25 cellular contexts compared by ENCODE assay signal in genomic region chr1:3238705-3239278, GRCh38.
"Had no signal": no experiment of that assay in that cellular context is flagged by ENCODE, and none has a peak within 500 bp of the region (broad histone marks: within the 10 kb centered on the region; RNA-seq: fewer than 3 reads in every experiment).

No MANE protein-coding gene starts in this region.

- DNase-seq: activated CD4-positive, alpha-beta T cell treated with anti-CD3 and anti-CD28 coated beads, Interleukin-2, amount 10 ng/mL, durations not matched to agents 24 days and 14 days; activated CD4-positive, alpha-beta T cell treated with anti-CD3 and anti-CD28 coated beads, Interleukin-2, amount 50 U/mL, for 4 hours; activated CD8-positive, alpha-beta T cell treated with anti-CD3 and anti-CD28 coated beads, Interleukin-2, amount 10 ng/mL, durations not matched to agents 7 days and 5 days; activated gamma-delta T cell treated with Interleukin-2 at 50 U/mL for 16 hours; activated naive CD4-positive, alpha-beta T cell treated with anti-CD3 and anti-CD28 coated beads for 36 hours; activated T-cell treated with anti-CD3 and anti-CD28 coated beads, Interleukin-2, amount 50 U/mL, for 24 hours; adrenal gland; brain microvascular endothelial cell; IMR-90; NCI-H1105; NCI-H1417 treated with DMSO at 0.1 percent for 48 hours; NCI-H187 treated with DMSO at 0.1 percent for 48 hours; NCI-H2081; NCI-H2171 treated with DMSO at 0.1 percent for 48 hours; NCI-H226; NCI-H446 treated with DMSO at 0.1 percent for 48 hours; NCI-H524 treated with DMSO at 0.1 percent for 48 hours; PC-3; Peyer's patch; SHP77; SJCRH30 had no signal

- H3K9me3 ChIP-seq: adrenal gland, Peyer's patch, SJCRH30 had no signal

- H3K27ac ChIP-seq: adrenal gland, brain microvascular endothelial cell, RWPE1, SJCRH30, SK-N-MC had no signal

- ATAC-seq: activated CD8-positive, alpha-beta T cell treated with anti-CD3 and anti-CD28 coated beads, Interleukin-2, amount 10 ng/mL, durations not matched to agents 7 days and 5 days; activated naive CD4-positive, alpha-beta T cell treated with anti-CD3 and anti-CD28 coated beads, Interleukin-2, amount 50 U/mL, for 72 hours; K562; PC-3 had no signal

- H3K27me3 ChIP-seq: brain microvascular endothelial cell, Peyer's patch, SJCRH30 had no signal

- H3K36me3 ChIP-seq: adrenal gland, brain microvascular endothelial cell, Peyer's patch, SJCRH30 had no signal

- H3K4me1 ChIP-seq: adrenal gland, SJCRH30 had no signal

- H3K4me3 ChIP-seq: adrenal gland, K562, Peyer's patch, SJCRH30, SK-N-MC had no signal
